ENCODE assay signal across 11 cellular contexts in the genomic region with DNA sequence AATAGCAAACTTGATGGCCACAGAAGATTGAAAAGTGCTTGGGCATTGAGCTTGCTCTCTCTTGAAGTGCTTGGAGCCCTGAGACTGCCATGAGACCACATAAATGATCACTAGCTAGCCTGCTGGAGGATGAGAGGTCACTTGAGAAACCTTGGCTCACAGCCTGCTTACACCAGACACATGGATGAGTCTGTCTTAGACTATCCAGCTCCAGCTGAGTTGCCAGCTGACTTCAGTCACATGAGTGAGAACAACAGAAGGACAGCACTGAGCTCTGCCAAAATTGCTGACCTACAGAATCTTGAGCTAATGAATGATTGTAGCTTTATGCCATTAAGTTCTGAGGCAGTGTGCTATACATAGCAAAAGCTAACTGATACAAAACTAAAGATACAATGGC. TPM values are rescaled to one million over a fixed set of nuclear protein-coding genes. Genes with fewer than 3 reads are reported as not detected.
DNase-seq lines count a peak whose midpoint lies in the region; ATAC-seq and TF ChIP-seq lines count a peak whose summit lies in the region.
"Had no signal": no experiment of that assay in that cellular context is flagged by ENCODE, and none has a peak within 500 bp of the region (broad histone marks: within the 10 kb centered on the region; RNA-seq: fewer than 3 reads in every experiment).

No MANE protein-coding gene starts in this region.

- DNase-seq in AG08395 (ENCODE audit: low spot score): peak; percentile 90
- DNase-seq in NCI-H2029 (lab: John Stamatoyannopoulos, UW): peak; percentile 90
- peak; percentile 89 to 93 for DNase-seq in cardiac fibroblast (ENCODE audit: low read depth in 2 of 2)
- DNase-seq in left lung: peak in 1 of 2 donors; percentile 78
- no peak for DNase-seq in SIG-M5 (lab: John Stamatoyannopoulos, UW)
- DNase-seq in stomach: no peak
- no peak for DNase-seq in effector CD4-positive, alpha-beta T cell
- DNase-seq: Caco-2, Karpas-422, WERI-Rb-1 had no signal

- TF ChIP-seq CTCF in cardiac fibroblast (IDR thresholded peaks at IDR 0.05; ENCODE audit: low read depth, low read length): no peak
- TF ChIP-seq CTCF in left lung (IDR thresholded peaks at IDR 0.05): no peak
- TF ChIP-seq CTCF in stomach (IDR thresholded peaks at IDR 0.05): no peak

- no peak overlapping the region for H3K27ac ChIP-seq in left lung
- H3K27ac ChIP-seq in stomach: no peak overlapping the region
- H3K27ac ChIP-seq: WERI-Rb-1 had no signal

- H3K4me1 ChIP-seq in left lung (peaks cover 0 to 5% of the 10 kb centered on the region in 2 donors), stomach (peaks cover 0 to 18% (median 5%) of the 10 kb centered on the region in 4 donors)

- intact Hi-C loops in left lung (cut with DNase I) (no loop called here), stomach (cut with DNase I; ENCODE audit: low total_unique reads) (no loop called here)

- TF ChIP-seq POLR2A in stomach (IDR thresholded peaks at IDR 0.05): no peak

- no peak for TF ChIP-seq EP300 in stomach (IDR thresholded peaks at IDR 0.05)

- H3K27me3 ChIP-seq in left lung: no peaks in the 10 kb centered on the region
- H3K27me3 ChIP-seq in stomach: peaks cover 0 to 3% (median 0%) of the 10 kb centered on the region in 3 donors

- H3K9me3 ChIP-seq in left lung (no peaks in the 10 kb centered on the region), stomach (no peaks in the 10 kb centered on the region)
- H3K9me3 ChIP-seq: Caco-2 had no signal

- ATAC-seq in left lung: peak; percentile 71
- no peak for ATAC-seq in GM19467 (IDR thresholded peaks at IDR 0.05; ENCODE audit: unreplicated experiment)

- H3K4me3 ChIP-seq in cardiac fibroblast (replicated peaks in 1 of 2; ENCODE audit: low read depth in 2 of 2, low read length in 2 of 2) (no peak overlapping the region), left lung (no peak overlapping the region), stomach (no peak overlapping the region)

- H3K36me3 ChIP-seq in left lung (peaks cover 0 to 18% of the 10 kb centered on the region in 2 donors), stomach (no peaks in the 10 kb centered on the region)
- H3K36me3 ChIP-seq: WERI-Rb-1 had no signal

RNA-seq across cellular contexts. Expression of gene NABP1, which starts 18.1 kb away (rescaled TPM):
- total RNA-seq in left lung: 100 to 1,000 TPM in 1 of 2 donors, 10 to 100 TPM in 1; 41.4 to 122 TPM
- total RNA-seq in stomach: 10 to 100 TPM in 3 of 5 donors, 1 to 10 TPM in 2; 1.4 to 30.1 (median 12.5) TPM
- polyA plus RNA-seq in stomach: 1 to 10 TPM; 4.1 to 9.7 (median 4.5) TPM

Comparison
In these comparisons a context has a peak if more than half of its experiments do, and no peak if none do; other contexts are left out.
1. DNase-seq: peak in AG08395 (single experiment), NCI-H2029 (single experiment) and cardiac fibroblast (2 of 2); none in SIG-M5 (single experiment), stomach (single experiment) and effector CD4-positive, alpha-beta T cell (single experiment).